ENCODE assay signal across 1 cellular context in the genomic region with DNA sequence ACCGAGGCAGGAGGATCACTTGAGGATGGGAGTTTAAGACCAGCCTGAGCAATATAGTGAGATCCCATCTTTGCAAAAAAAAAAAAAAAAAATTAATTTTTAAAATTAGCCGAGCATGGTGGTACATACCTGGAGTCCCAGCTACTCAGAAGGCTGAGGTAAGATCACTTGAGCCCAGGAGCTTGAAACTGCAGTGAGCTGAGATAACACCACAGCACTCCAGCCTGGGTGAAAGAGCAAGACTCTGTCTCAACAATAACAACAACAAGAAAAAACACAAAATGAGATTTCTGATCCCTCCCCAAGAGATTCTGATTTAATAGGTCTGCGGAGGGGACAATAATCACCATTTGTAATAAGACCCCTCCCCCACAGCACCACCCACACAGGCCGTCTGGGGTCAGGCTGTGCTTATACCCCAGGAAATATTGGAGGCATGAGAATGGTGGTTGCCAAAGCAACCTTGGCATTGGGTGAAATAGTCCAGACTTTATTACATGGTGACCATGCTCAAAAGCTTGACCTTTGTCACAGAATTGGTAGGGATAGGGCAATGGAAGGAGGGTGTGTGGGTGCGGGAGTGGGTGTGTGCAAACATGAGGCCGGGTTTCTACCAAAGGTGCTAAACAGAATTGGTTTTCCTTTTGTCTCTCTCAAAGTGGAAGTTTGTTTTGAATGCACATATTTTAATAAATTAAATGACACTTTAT.
TF ChIP-seq lines count a peak whose summit lies in the region.

No MANE protein-coding gene starts in this region.

TF ChIP-seq in H1, 55 proteins besides CTCF, POLR2A, EP300 and RAD21:
- TF ChIP-seq POU5F1 (IDR thresholded peaks at IDR 0.05; ENCODE audit: low read depth, low read length) (no peak), SP4 (IDR thresholded peaks at IDR 0.05; ENCODE audit: low read length) (no peak), CBX8 (IDR thresholded peaks at IDR 0.05; ENCODE audit: borderline replicate concordance, low read depth, low read length) (no peak), CHD1 (IDR thresholded peaks at IDR 0.05; ENCODE audit: low read depth, low read length) (no peak), SP2 (IDR thresholded peaks at IDR 0.05; ENCODE audit: low read length) (no peak), TAF1 (IDR thresholded peaks at IDR 0.05; ENCODE audit: low read depth, low read length) (no peak), HDAC6 (IDR thresholded peaks at IDR 0.05; ENCODE audit: low read depth, low read length) (no peak), HDAC2 (IDR thresholded peaks at IDR 0.05; ENCODE audit: borderline replicate concordance in 1 of 2, low read depth in 2 of 2, low read length in 2 of 2) (no peak), CHD2 (IDR thresholded peaks at IDR 0.05; ENCODE audit: low read length) (no peak), GABPA (IDR thresholded peaks at IDR 0.05; ENCODE audit: borderline replicate concordance, insufficient read depth, low read length) (no peak), ZNF274 (IDR thresholded peaks at IDR 0.05; ENCODE audit: borderline replicate concordance, extremely low read depth, low read length) (no peak), PHF8 (conservative IDR thresholded peaks at IDR 0.05; ENCODE audit: low read depth, low read length) (no peak), ASH2L (IDR thresholded peaks at IDR 0.05; ENCODE audit: low read length) (no peak), SAP30 (IDR thresholded peaks at IDR 0.05; ENCODE audit: insufficient read depth, insufficient replicate concordance, low read length) (no peak), TCF12 (IDR thresholded peaks at IDR 0.05; ENCODE audit: low read depth, low read length) (no peak)
